Comparison of ENCODE assay signal across 1 cellular context in the genomic region with DNA sequence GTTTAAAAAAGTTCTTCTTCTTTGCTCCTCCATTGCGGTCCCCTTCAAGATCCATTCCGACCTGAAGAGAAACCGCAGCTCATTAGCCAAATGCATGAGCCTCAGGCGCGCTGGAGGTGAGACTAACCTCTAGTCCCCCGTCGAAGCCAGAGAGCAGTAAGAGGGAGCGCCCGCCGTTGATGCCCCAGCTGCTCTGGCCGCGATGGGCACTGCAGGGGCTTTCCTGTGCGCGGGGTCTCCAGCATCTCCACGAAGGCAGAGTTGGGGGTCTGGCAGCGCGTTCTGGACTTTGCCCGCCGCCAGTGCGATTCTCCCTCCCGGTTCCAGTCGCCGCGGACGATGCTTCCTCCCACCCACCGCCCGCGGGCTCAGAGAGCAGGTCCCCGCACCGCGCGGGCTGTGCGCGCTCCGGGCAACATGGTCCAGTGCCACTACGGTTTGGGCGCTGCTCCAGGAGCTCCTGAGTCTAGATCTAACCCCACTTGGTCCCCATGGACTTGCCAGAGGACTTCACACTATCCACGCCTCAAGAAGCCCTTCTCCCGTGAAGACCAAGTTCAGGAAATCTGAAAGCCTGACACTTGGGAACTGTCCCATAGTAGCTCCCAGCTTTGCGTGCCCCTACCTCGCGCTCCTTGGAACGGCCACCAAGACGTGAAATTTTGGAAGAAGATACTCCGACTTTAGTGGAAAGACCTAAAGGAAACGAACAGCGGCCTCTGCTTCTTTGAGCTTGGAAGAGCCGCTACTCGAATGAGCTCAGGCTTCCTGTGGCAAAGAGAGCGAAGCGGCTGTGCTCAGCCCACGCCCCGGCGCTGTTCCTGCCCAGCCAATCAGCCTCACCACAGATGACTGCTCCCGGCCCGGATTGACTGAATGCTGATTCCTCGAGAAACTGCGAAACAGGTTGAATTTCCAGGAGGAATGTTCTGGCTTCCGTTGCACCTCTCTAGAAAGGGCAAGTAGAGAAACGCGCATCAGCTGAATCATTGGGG.
TF ChIP-seq lines count a peak whose summit lies in the region.

A gene (minus strand): TSS at position 755 of the 995 bp plus-strand sequence. CDS start 700 bp downstream, at position 55.

TF ChIP-seq in HepG2, 621 proteins besides CTCF, POLR2A, EP300 and RAD21 (continued from another document and continues in another):
- TF ChIP-seq ATF7-NPFF (CRISPR knock-in tag; IDR thresholded peaks at IDR 0.05; ENCODE audit: low read depth) (0 out of 2 replicates have a peak, but pooled peaks have one; percentile 60), SP5 (CRISPR knock-in tag; IDR thresholded peaks at IDR 0.05; ENCODE audit: borderline replicate concordance, low read depth) (no peak), SIX1 (CRISPR knock-in tag; IDR thresholded peaks at IDR 0.05; ENCODE audit: borderline replicate concordance) (peak; percentile 19; the same call in 1 of the 2 replicates), ZSCAN29 (CRISPR knock-in tag; conservative IDR thresholded peaks at IDR 0.05) (peak; percentile 77; the same call in 1 of the 2 replicates), ZNF572 (CRISPR knock-in tag; IDR thresholded peaks at IDR 0.05) (peak; percentile 86; the same call in 1 of the 2 replicates), KDM5A (IDR thresholded peaks at IDR 0.05; ENCODE audit: borderline replicate concordance, low read length) (no peak), HOXA7 (CRISPR knock-in tag; IDR thresholded peaks at IDR 0.05) (no peak), ZC3H4 (CRISPR knock-in tag; IDR thresholded peaks at IDR 0.05; ENCODE audit: borderline replicate concordance) (no peak), NR1H2 (CRISPR knock-in tag; IDR thresholded peaks at IDR 0.05; ENCODE audit: borderline replicate concordance, low read depth) (no peak), CBX1 (IDR thresholded peaks at IDR 0.05; ENCODE audit: low read depth) (no peak), ZNF10 (CRISPR knock-in tag; IDR thresholded peaks at IDR 0.05; ENCODE audit: borderline replicate concordance, low read depth) (no peak), ARNT (IDR thresholded peaks at IDR 0.05) (no peak), PAX8 (CRISPR knock-in tag; IDR thresholded peaks at IDR 0.05; ENCODE audit: borderline replicate concordance) (no peak), ZNF329 (CRISPR knock-in tag; IDR thresholded peaks at IDR 0.05; ENCODE audit: low read depth) (no peak), MTA3 (CRISPR knock-in tag; IDR thresholded peaks at IDR 0.05) (no peak), ZNF382 (CRISPR knock-in tag; IDR thresholded peaks at IDR 0.05; ENCODE audit: borderline replicate concordance) (no peak), ARID2 (CRISPR knock-in tag; IDR thresholded peaks at IDR 0.05; ENCODE audit: borderline replicate concordance) (no peak), PAWR (CRISPR knock-in tag; IDR thresholded peaks at IDR 0.05; ENCODE audit: borderline replicate concordance) (no peak), TEAD2 (CRISPR knock-in tag; IDR thresholded peaks at IDR 0.05) (no peak), ETV6 (CRISPR knock-in tag; conservative IDR thresholded peaks at IDR 0.05) (no peak), ZFP36L1 (CRISPR knock-in tag; IDR thresholded peaks at IDR 0.05) (peak; percentile 78; the same call in 1 of the 2 replicates), SRSF4 (IDR thresholded peaks at IDR 0.05; ENCODE audit: low read depth, low read length, poor library complexity, severe bottlenecking) (no peak), NFKB2 (CRISPR knock-in tag; IDR thresholded peaks at IDR 0.05; ENCODE audit: borderline replicate concordance) (peak; percentile 57; the same call in 1 of the 2 replicates), ZNF777 (CRISPR knock-in tag; IDR thresholded peaks at IDR 0.05) (peak; percentile 94), SAFB2 (CRISPR knock-in tag; IDR thresholded peaks at IDR 0.05; ENCODE audit: borderline replicate concordance, low read depth) (no peak), CBX2 (IDR thresholded peaks at IDR 0.05; ENCODE audit: low read depth, low read length) (no peak), CBX2 (CRISPR knock-in tag; IDR thresholded peaks at IDR 0.05; ENCODE audit: low read depth) (no peak), ZNF678 (CRISPR knock-in tag; IDR thresholded peaks at IDR 0.05) (0 out of 2 replicates have a peak, but pooled peaks have one; percentile 13), SMAD3 (CRISPR knock-in tag; IDR thresholded peaks at IDR 0.05) (no peak), KLF6 (CRISPR knock-in tag; IDR thresholded peaks at IDR 0.05) (0 out of 2 replicates have a peak, but pooled peaks have one; percentile 25), ZNF121 (CRISPR knock-in tag; IDR thresholded peaks at IDR 0.05) (0 out of 2 replicates have a peak, but pooled peaks have one; percentile 23), THAP11 (CRISPR knock-in tag; IDR thresholded peaks at IDR 0.05) (peak; percentile 22; the same call in 1 of the 2 replicates), FIP1L1 (IDR thresholded peaks at IDR 0.05; ENCODE audit: borderline replicate concordance, insufficient read depth, low read depth, low read length) (no peak), KLF13 (CRISPR knock-in tag; IDR thresholded peaks at IDR 0.05) (no peak), ZNF543 (CRISPR knock-in tag; IDR thresholded peaks at IDR 0.05) (0 out of 2 replicates have a peak, but pooled peaks have one; percentile 41), HDAC1 (CRISPR knock-in tag; IDR thresholded peaks at IDR 0.05) (peak; percentile 79; the same call in 1 of the 2 replicates), MAFG (CRISPR knock-in tag; IDR thresholded peaks at IDR 0.05) (no peak)
- TF ChIP-seq, protein P1, sequence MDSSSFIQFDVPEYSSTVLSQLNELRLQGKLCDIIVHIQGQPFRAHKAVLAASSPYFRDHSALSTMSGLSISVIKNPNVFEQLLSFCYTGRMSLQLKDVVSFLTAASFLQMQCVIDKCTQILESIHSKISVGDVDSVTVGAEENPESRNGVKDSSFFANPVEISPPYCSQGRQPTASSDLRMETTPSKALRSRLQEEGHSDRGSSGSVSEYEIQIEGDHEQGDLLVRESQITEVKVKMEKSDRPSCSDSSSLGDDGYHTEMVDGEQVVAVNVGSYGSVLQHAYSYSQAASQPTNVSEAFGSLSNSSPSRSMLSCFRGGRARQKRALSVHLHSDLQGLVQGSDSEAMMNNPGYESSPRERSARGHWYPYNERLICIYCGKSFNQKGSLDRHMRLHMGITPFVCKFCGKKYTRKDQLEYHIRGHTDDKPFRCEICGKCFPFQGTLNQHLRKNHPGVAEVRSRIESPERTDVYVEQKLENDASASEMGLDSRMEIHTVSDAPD (CRISPR knock-in tag; IDR thresholded peaks at IDR 0.05), result no peak
- TF ChIP-seq, protein P2, sequence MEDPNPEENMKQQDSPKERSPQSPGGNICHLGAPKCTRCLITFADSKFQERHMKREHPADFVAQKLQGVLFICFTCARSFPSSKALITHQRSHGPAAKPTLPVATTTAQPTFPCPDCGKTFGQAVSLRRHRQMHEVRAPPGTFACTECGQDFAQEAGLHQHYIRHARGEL (CRISPR knock-in tag; IDR thresholded peaks at IDR 0.05), result no peak
- TF ChIP-seq, protein P3, sequence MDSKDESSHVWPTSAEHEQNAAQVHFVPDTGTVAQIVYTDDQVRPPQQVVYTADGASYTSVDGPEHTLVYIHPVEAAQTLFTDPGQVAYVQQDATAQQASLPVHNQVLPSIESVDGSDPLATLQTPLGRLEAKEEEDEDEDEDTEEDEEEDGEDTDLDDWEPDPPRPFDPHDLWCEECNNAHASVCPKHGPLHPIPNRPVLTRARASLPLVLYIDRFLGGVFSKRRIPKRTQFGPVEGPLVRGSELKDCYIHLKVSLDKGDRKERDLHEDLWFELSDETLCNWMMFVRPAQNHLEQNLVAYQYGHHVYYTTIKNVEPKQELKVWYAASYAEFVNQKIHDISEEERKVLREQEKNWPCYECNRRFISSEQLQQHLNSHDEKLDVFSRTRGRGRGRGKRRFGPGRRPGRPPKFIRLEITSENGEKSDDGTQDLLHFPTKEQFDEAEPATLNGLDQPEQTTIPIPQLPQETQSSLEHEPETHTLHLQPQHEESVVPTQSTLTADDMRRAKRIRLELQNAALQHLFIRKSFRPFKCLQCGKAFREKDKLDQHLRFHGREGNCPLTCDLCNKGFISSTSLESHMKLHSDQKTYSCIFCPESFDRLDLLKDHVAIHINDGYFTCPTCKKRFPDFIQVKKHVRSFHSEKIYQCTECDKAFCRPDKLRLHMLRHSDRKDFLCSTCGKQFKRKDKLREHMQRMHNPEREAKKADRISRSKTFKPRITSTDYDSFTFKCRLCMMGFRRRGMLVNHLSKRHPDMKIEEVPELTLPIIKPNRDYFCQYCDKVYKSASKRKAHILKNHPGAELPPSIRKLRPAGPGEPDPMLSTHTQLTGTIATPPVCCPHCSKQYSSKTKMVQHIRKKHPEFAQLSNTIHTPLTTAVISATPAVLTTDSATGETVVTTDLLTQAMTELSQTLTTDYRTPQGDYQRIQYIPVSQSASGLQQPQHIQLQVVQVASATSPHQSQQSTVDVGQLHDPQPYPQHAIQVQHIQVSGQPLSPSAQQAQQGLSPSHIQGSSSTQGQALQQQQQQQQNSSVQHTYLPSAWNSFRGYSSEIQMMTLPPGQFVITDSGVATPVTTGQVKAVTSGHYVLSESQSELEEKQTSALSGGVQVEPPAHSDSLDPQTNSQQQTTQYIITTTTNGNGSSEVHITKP (CRISPR knock-in tag; IDR thresholded peaks at IDR 0.05; ENCODE audit: low read depth), result no peak
- TF ChIP-seq, protein P4, sequence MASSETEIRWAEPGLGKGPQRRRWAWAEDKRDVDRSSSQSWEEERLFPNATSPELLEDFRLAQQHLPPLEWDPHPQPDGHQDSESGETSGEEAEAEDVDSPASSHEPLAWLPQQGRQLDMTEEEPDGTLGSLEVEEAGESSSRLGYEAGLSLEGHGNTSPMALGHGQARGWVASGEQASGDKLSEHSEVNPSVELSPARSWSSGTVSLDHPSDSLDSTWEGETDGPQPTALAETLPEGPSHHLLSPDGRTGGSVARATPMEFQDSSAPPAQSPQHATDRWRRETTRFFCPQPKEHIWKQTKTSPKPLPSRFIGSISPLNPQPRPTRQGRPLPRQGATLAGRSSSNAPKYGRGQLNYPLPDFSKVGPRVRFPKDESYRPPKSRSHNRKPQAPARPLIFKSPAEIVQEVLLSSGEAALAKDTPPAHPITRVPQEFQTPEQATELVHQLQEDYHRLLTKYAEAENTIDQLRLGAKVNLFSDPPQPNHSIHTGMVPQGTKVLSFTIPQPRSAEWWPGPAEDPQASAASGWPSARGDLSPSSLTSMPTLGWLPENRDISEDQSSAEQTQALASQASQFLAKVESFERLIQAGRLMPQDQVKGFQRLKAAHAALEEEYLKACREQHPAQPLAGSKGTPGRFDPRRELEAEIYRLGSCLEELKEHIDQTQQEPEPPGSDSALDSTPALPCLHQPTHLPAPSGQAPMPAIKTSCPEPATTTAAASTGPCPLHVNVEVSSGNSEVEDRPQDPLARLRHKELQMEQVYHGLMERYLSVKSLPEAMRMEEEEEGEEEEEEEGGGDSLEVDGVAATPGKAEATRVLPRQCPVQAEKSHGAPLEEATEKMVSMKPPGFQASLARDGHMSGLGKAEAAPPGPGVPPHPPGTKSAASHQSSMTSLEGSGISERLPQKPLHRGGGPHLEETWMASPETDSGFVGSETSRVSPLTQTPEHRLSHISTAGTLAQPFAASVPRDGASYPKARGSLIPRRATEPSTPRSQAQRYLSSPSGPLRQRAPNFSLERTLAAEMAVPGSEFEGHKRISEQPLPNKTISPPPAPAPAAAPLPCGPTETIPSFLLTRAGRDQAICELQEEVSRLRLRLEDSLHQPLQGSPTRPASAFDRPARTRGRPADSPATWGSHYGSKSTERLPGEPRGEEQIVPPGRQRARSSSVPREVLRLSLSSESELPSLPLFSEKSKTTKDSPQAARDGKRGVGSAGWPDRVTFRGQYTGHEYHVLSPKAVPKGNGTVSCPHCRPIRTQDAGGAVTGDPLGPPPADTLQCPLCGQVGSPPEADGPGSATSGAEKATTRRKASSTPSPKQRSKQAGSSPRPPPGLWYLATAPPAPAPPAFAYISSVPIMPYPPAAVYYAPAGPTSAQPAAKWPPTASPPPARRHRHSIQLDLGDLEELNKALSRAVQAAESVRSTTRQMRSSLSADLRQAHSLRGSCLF (CRISPR knock-in tag; IDR thresholded peaks at IDR 0.05; ENCODE audit: borderline replicate concordance), result no peak
- TF ChIP-seq, protein P5, sequence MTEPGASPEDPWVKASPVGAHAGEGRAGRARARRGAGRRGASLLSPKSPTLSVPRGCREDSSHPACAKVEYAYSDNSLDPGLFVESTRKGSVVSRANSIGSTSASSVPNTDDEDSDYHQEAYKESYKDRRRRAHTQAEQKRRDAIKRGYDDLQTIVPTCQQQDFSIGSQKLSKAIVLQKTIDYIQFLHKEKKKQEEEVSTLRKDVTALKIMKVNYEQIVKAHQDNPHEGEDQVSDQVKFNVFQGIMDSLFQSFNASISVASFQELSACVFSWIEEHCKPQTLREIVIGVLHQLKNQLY (CRISPR knock-in tag; IDR thresholded peaks at IDR 0.05), result no peak; the same call in 1 of the 2 replicates
- TF ChIP-seq, protein P6, sequence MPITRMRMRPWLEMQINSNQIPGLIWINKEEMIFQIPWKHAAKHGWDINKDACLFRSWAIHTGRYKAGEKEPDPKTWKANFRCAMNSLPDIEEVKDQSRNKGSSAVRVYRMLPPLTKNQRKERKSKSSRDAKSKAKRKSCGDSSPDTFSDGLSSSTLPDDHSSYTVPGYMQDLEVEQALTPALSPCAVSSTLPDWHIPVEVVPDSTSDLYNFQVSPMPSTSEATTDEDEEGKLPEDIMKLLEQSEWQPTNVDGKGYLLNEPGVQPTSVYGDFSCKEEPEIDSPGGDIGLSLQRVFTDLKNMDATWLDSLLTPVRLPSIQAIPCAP (CRISPR knock-in tag; IDR thresholded peaks at IDR 0.05; ENCODE audit: low read depth), result no peak
